ENCODE assay signal across 23 cellular contexts in the genomic region with DNA sequence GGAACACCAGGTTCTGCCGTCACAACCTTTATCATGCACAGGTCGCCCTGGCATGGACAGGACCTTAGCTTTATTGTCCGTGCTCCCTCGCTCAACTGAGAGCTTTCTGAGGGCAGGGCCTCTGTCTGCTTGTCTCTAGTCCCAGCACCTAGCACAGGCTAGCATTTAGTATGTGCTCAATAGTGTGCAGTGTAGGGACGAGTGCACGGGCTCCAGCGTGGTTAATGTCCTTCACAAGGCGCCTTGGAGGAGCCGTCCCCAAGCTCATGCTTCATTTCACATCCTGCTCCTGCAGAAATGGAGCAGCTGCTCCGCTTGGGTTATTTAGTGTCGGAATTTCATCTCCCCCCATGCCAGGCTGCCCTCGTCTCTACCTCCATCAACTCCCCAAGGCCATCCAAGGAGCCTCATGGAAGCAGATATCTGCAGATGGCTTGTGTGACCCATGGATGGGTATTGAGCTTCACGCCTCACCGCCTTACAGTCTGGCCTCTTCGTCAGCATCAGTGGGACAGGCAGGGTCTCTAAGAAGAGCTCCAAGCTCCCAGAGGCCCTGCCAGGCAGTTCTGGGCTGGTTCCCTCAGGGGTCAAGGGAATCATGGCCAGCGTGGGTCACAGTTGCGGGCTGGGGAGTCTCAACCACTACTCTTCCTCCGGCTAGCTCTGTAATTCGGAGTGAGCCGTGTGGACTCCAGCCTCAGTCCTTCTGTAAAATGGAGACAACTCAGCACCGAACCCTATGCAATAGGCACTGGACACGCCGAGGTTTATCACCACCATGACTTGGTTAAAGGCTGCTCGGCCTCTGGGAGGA.
"Had no signal": no experiment of that assay in that cellular context is flagged by ENCODE, and none has a peak within 500 bp of the region (broad histone marks: within the 10 kb centered on the region; RNA-seq: fewer than 3 reads in every experiment).

No MANE protein-coding gene starts in this region.

- FAIRE-seq: astrocyte, RCC 7860, TTC549 had no signal

- H3K27ac ChIP-seq: KMS-11, WERI-Rb-1 had no signal

- ATAC-seq: activated CD4-positive, CD25-positive, alpha-beta regulatory T cell treated with anti-CD3 and anti-CD28 coated beads, Interleukin-2, amount 50 U/mL, for 24 hours; activated CD8-positive, alpha-beta T cell treated with anti-CD3 and anti-CD28 coated beads for 36 hours; activated naive CD4-positive, alpha-beta T cell treated with anti-CD3 and anti-CD28 coated beads, Interleukin-2, amount 50 U/mL, for 72 hours; activated naive CD8-positive, alpha-beta T cell treated with anti-CD3 and anti-CD28 coated beads, Interleukin-2, amount 50 U/mL, for 24 hours; PC-3 had no signal

- H3K4me2 ChIP-seq: KMS-11 had no signal

- H3K9ac ChIP-seq: KMS-11 had no signal

- H3K36me3 Mint-ChIP-seq: activated naive CD4-positive, alpha-beta T cell treated with anti-CD3 and anti-CD28 coated beads, Interleukin-2, amount 50 U/mL, for 72 hours; brain had no signal

- H3K36me3 ChIP-seq: WERI-Rb-1 had no signal

- H3K4me1 Mint-ChIP-seq: activated naive CD8-positive, alpha-beta T cell treated with anti-CD3 and anti-CD28 coated beads, Interleukin-2, amount 50 U/mL, for 24 hours had no signal

- H3K9me3 Mint-ChIP-seq: activated CD8-positive, alpha-beta T cell treated with anti-CD3 and anti-CD28 coated beads for 36 hours; activated naive CD4-positive, alpha-beta T cell treated with anti-CD3 and anti-CD28 coated beads, Interleukin-2, amount 50 U/mL, for 72 hours; activated naive CD8-positive, alpha-beta T cell treated with anti-CD3 and anti-CD28 coated beads, Interleukin-2, amount 50 U/mL, for 24 hours; T-helper 1 cell treated with Interleukin-12 subunit alpha and Interleukin-12 subunit beta and Interleukin-4 antibody, amounts not matched to agents 30 μg/mL and 1 μg/mL, for 36 hours had no signal

- H3K4me3 Mint-ChIP-seq: activated CD8-positive, alpha-beta T cell treated with anti-CD3 and anti-CD28 coated beads for 36 hours; activated naive CD8-positive, alpha-beta T cell treated with anti-CD3 and anti-CD28 coated beads, Interleukin-2, amount 50 U/mL, for 24 hours; brain; T-helper 1 cell treated with Interleukin-12 subunit alpha and Interleukin-12 subunit beta and Interleukin-4 antibody, amounts not matched to agents 30 μg/mL and 1 μg/mL, for 36 hours had no signal

- H3K27ac Mint-ChIP-seq: activated CD8-positive, alpha-beta T cell treated with anti-CD3 and anti-CD28 coated beads for 36 hours; activated naive CD8-positive, alpha-beta T cell treated with anti-CD3 and anti-CD28 coated beads, Interleukin-2, amount 50 U/mL, for 24 hours; T-helper 1 cell treated with Interleukin-12 subunit alpha and Interleukin-12 subunit beta and Interleukin-4 antibody, amounts not matched to agents 30 μg/mL and 1 μg/mL, for 36 hours had no signal

- DNase-seq: activated CD4-positive, alpha-beta T cell treated with anti-CD3 and anti-CD28 coated beads for 4 hours; activated CD8-positive, alpha-beta memory T cell treated with anti-CD3 and anti-CD28 coated beads, Interleukin-2, amount 50 U/mL, for 4 hours; activated CD8-positive, alpha-beta T cell treated with anti-CD3 and anti-CD28 coated beads for 36 hours; activated naive CD4-positive, alpha-beta T cell treated with Interleukin-2 at 50 U/mL for 16 hours; activated naive CD8-positive, alpha-beta T cell treated with anti-CD3 and anti-CD28 coated beads, Interleukin-2, amount 50 U/mL, for 24 hours; amniotic stem cell; NCI-H1930; NCI-H2171; NCI-H2227 treated with DMSO at 0.1 percent for 48 hours; NCI-H446 treated with DMSO at 0.1 percent for 48 hours; NCI-H524 treated with DMSO at 0.1 percent for 48 hours; NCI-H748 treated with DMSO at 0.1 percent for 48 hours; PC-3; SHP77 treated with DMSO at 0.1 percent for 48 hours; WERI-Rb-1 had no signal
